ENCODE assay signal across 1 cellular context in genomic region chr4:150573534-150573933, GRCh38.
TF ChIP-seq lines count a peak whose summit lies in the region.

No MANE protein-coding gene starts in this region.

TF ChIP-seq in K562, 482 proteins besides CTCF, POLR2A, EP300 and RAD21 (continued from another document):
- TF ChIP-seq SRSF1 (IDR thresholded peaks at IDR 0.05; ENCODE audit: low read depth, low read length) (no peak), MCM3 (IDR thresholded peaks at IDR 0.05) (no peak), ZNF561 (CRISPR knock-in tag; conservative IDR thresholded peaks at IDR 0.05) (no peak), NBN (IDR thresholded peaks at IDR 0.05; ENCODE audit: low read depth) (0 out of 2 replicates have a peak, but pooled peaks have one; percentile 6), HMG20B (CRISPR knock-in tag; IDR thresholded peaks at IDR 0.05) (no peak), STAT5B (CRISPR knock-in tag; IDR thresholded peaks at IDR 0.05) (no peak), ZC3H4 (CRISPR knock-in tag; IDR thresholded peaks at IDR 0.05; ENCODE audit: borderline replicate concordance) (no peak), NCOA2 (IDR thresholded peaks at IDR 0.05; ENCODE audit: partially characterized antibody in 2 of 2) (no peak), SMARCE1 (IDR thresholded peaks at IDR 0.05) (peak; percentile 21; the same call in 1 of the 2 replicates), GABPB1 (CRISPR knock-in tag; IDR thresholded peaks at IDR 0.05) (no peak), THRA (IDR thresholded peaks at IDR 0.05) (no peak), ZNF740 (CRISPR knock-in tag; IDR thresholded peaks at IDR 0.05) (no peak), ZNF740 (tag; IDR thresholded peaks at IDR 0.05) (no peak), CREBBP (IDR thresholded peaks at IDR 0.05; ENCODE audit: low read depth, low read length) (no peak), TSC22D4 (tag; IDR thresholded peaks at IDR 0.05) (no peak), KDM2B (CRISPR knock-in tag; IDR thresholded peaks at IDR 0.05) (no peak), CBX5 (IDR thresholded peaks at IDR 0.05; ENCODE audit: borderline replicate concordance, low read depth) (no peak), ZNF584 (CRISPR knock-in tag; IDR thresholded peaks at IDR 0.05; ENCODE audit: low read depth) (no peak), CHD2 (IDR thresholded peaks at IDR 0.05; ENCODE audit: low read depth, low read length) (no peak), GATAD2B (IDR thresholded peaks at IDR 0.05; ENCODE audit: borderline replicate concordance) (0 out of 2 replicates have a peak, but pooled peaks have one; percentile 36), ZNF398 (CRISPR knock-in tag; IDR thresholded peaks at IDR 0.05) (no peak), BRF1 (IDR thresholded peaks at IDR 0.05; ENCODE audit: borderline replicate concordance, extremely low read depth, insufficient read length) (no peak), TCFL5 (CRISPR knock-in tag; conservative IDR thresholded peaks at IDR 0.05) (no peak), TRIM25 (IDR thresholded peaks at IDR 0.05; ENCODE audit: borderline replicate concordance) (no peak), HEY1 (CRISPR knock-in tag; IDR thresholded peaks at IDR 0.05; ENCODE audit: borderline replicate concordance) (no peak), NFRKB (IDR thresholded peaks at IDR 0.05; ENCODE audit: low read depth) (0 out of 2 replicates have a peak, but pooled peaks have one; percentile 39), RBFOX2 (IDR thresholded peaks at IDR 0.05; ENCODE audit: low read depth, low read length) (no peak), C11orf30 (IDR thresholded peaks at IDR 0.05; ENCODE audit: low read depth) (peak; percentile 19; the same call in 1 of the 2 replicates), EP400 (IDR thresholded peaks at IDR 0.05) (peak; percentile 50; the same call in 1 of the 2 replicates), FOSL1 (tag; conservative IDR thresholded peaks at IDR 0.05) (peak; percentile 77), ZBTB12 (CRISPR knock-in tag; IDR thresholded peaks at IDR 0.05) (no peak), ZNF140 (CRISPR knock-in tag; IDR thresholded peaks at IDR 0.05) (no peak)
- TF ChIP-seq, protein P1, sequence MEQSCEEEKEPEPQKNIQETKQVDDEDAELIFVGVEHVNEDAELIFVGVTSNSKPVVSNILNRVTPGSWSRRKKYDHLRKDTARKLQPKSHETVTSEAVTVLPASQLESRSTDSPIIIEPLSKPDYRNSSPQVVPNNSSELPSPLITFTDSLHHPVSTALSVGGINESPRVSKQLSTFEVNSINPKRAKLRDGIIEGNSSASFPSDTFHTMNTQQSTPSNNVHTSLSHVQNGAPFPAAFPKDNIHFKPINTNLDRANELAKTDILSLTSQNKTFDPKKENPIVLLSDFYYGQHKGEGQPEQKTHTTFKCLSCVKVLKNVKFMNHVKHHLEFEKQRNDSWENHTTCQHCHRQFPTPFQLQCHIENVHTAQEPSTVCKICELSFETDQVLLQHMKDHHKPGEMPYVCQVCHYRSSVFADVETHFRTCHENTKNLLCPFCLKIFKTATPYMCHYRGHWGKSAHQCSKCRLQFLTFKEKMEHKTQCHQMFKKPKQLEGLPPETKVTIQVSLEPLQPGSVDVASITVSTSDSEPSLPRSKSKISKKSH (CRISPR knock-in tag; IDR thresholded peaks at IDR 0.05): no peak
- TF ChIP-seq, protein P2, sequence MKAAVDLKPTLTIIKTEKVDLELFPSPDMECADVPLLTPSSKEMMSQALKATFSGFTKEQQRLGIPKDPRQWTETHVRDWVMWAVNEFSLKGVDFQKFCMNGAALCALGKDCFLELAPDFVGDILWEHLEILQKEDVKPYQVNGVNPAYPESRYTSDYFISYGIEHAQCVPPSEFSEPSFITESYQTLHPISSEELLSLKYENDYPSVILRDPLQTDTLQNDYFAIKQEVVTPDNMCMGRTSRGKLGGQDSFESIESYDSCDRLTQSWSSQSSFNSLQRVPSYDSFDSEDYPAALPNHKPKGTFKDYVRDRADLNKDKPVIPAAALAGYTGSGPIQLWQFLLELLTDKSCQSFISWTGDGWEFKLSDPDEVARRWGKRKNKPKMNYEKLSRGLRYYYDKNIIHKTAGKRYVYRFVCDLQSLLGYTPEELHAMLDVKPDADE (conservative IDR thresholded peaks at IDR 0.05; ENCODE audit: control insufficient read depth, low read depth, low read length): no peak
